In the genomic region with DNA sequence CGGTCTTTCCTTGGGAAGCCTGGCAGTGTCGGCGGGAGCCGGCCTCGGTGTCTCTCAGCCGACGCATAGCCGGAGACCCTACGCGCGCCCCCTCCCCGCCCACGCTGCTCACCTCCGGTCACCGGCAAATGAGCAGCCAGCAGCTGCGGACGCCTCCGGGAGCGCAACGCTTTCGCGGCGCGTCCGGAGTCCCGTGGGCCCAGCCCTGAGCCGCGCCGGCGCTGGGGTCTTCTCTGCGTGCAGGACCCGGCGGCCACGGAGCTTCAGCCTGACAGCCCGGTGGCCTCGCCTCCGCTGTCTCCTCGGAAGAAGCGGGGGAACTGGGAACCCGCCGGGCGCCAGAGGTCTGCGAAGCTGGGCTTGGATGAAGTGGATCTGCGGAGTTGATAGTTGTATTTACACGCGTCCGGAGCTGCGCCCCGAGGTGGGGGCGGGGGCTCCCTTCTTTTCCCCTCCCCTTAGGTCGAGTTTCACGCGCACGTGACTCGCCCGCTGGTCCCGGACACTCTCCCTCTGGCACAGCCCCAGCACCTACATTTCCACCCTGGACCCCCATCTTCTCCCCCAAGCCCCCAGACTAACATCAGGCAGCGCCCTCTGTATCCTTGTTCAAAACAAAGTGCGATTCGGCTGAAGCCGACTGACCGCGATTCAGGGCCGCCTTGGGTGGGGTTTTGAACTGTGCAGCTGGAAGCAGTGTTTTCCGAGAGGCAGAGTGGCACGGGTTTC, we compare ENCODE assay signal across 8 cellular contexts. TPM values are rescaled to one million over a fixed set of nuclear protein-coding genes. Genes with fewer than 3 reads are reported as not detected.
DNase-seq lines count a peak whose midpoint lies in the region; ATAC-seq and TF ChIP-seq lines count a peak whose summit lies in the region.

A gene (minus strand): TSS at position 371 of the 729 bp plus-strand sequence. CDS start 1,591 bp downstream, outside the sequence.

- no peaks in the 10 kb centered on the region for H3K36me3 ChIP-seq in NT2/D1 (ENCODE audit: insufficient read depth, insufficient read length, low read length)
- no peaks in the 10 kb centered on the region for H3K36me3 ChIP-seq in cardiac muscle cell

- H3K27ac ChIP-seq in cardiac muscle cell = no peak within 1 kb of the TSS

- H3K4me1 ChIP-seq in NT2/D1 (ENCODE audit: insufficient read depth, insufficient read length) = peaks cover 4% of the 10 kb centered on the region
- peaks cover 7% of the 10 kb centered on the region for H3K4me1 ChIP-seq in cardiac muscle cell (ENCODE audit: low read depth)

- peaks cover 30% of the 10 kb centered on the region for H3K4me1 Mint-ChIP-seq in activated naive CD4-positive, alpha-beta T cell treated with anti-CD3 and anti-CD28 coated beads for 36 hours (ENCODE audit: low read depth)

- DNase-seq in SIG-M5 treated with dmso at 0.1 percent for 504 hours (lab: John Stamatoyannopoulos, UW; ENCODE audit: unreplicated experiment) (peak; percentile 51), SIG-M5 (lab: John Stamatoyannopoulos, UW) (no peak), NT2/D1 (ENCODE audit: low read depth, low spot score) (no peak), cardiac muscle cell (ENCODE audit: low read depth in 1 of 2, low spot score in 1 of 2) (peak; percentile 72 to 74), pulmonary artery endothelial cell (ENCODE audit: low read depth, low spot score) (no peak), T1000 (lab: John Stamatoyannopoulos, UW) (no peak)
- peak; percentile 46 for DNase-seq in activated naive CD4-positive, alpha-beta T cell treated with anti-CD3 and anti-CD28 coated beads for 36 hours

- peak within 1 kb of the TSS; percentile 98 for H3K4me3 Mint-ChIP-seq in activated naive CD4-positive, alpha-beta T cell treated with anti-CD3 and anti-CD28 coated beads for 36 hours

- H3K9me3 ChIP-seq in NT2/D1 (ENCODE audit: insufficient read depth, low read length) (no peaks in the 10 kb centered on the region), cardiac muscle cell (ENCODE audit: low read depth) (no peaks in the 10 kb centered on the region)

- H3K27me3 Mint-ChIP-seq in activated naive CD4-positive, alpha-beta T cell treated with anti-CD3 and anti-CD28 coated beads for 36 hours (ENCODE audit: low read depth) = no peaks in the 10 kb centered on the region

- H3K27me3 ChIP-seq in NT2/D1 (ENCODE audit: insufficient read depth, insufficient read length) (peaks cover 51% of the 10 kb centered on the region), cardiac muscle cell (peaks cover 13% of the 10 kb centered on the region)

- no peak for TF ChIP-seq CTCF in cardiac muscle cell (IDR thresholded peaks at IDR 0.05; ENCODE audit: low read depth, low read length)

- peak within 1 kb of the TSS; percentile 77 for H3K4me3 ChIP-seq in NT2/D1 (ENCODE audit: insufficient read length, low read depth)
- H3K4me3 ChIP-seq in cardiac muscle cell = peak within 1 kb of the TSS; percentile 48

- intact Hi-C loops in activated naive CD4-positive, alpha-beta T cell treated with anti-CD3 and anti-CD28 coated beads for 36 hours (cut with micrococcal nuclease) = loop anchor here (1.0 kb wide), 1 partner anchor 22 kb away; no protein-coding TSS in a partner anchor

- peaks cover 3% of the 10 kb centered on the region for H3K36me3 Mint-ChIP-seq in activated naive CD4-positive, alpha-beta T cell treated with anti-CD3 and anti-CD28 coated beads for 36 hours (ENCODE audit: low read depth)

- ATAC-seq in HG02798 (IDR thresholded peaks at IDR 0.05; ENCODE audit: poor library complexity, unreplicated experiment) = peak; percentile 55

- H3K9me3 Mint-ChIP-seq in activated naive CD4-positive, alpha-beta T cell treated with anti-CD3 and anti-CD28 coated beads for 36 hours = no peaks in the 10 kb centered on the region

- peak within 1 kb of the TSS; percentile 91 for H3K27ac Mint-ChIP-seq in activated naive CD4-positive, alpha-beta T cell treated with anti-CD3 and anti-CD28 coated beads for 36 hours

- peak within 1 kb of the TSS; percentile 84 for H3K9ac ChIP-seq in NT2/D1 (ENCODE audit: insufficient read length, low read depth)

- CTCF ChIA-PET in activated naive CD4-positive, alpha-beta T cell treated with anti-CD3 and anti-CD28 coated beads for 36 hours (lab: Charles Lee) = interaction anchor here (1.4 to 7.4 kb wide), 7 partner anchors 8 to 170 kb away, joined by 3 to 144 read pairs (median 8); a partner anchor contains a TSS

RNA-seq across cellular contexts. Expression of the gene that starts here (rescaled TPM):
- total RNA-seq in activated naive CD4-positive, alpha-beta T cell treated with anti-CD3 and anti-CD28 coated beads for 36 hours = 10 to 100 TPM; 26.5 to 29.7 TPM
- total RNA-seq in cardiac muscle cell = 13.3 and 24.6 TPM in 2 replicates
- polyA plus RNA-seq in cardiac muscle cell = 11.2 and 23.7 TPM in 2 replicates
- total RNA-seq in pulmonary artery endothelial cell = 14.1 and 15.6 TPM in 2 replicates

Comparison
In these comparisons a context has a peak if more than half of its experiments do, and no peak if none do; other contexts are left out.
1. DNase-seq: peak in SIG-M5 treated with dmso at 0.1 percent for 504 hours (single experiment), activated naive CD4-positive, alpha-beta T cell treated with anti-CD3 and anti-CD28 coated beads for 36 hours (single experiment) and cardiac muscle cell (2 of 2); none in SIG-M5 (single experiment), NT2/D1 (single experiment), pulmonary artery endothelial cell (single experiment) and T1000 (single experiment).